ENCODE assay signal across 8 cellular contexts in genomic region chr5:139262414-139263139, GRCh38. TPM values are rescaled to one million over a fixed set of nuclear protein-coding genes. Genes with fewer than 3 reads are reported as not detected.
DNase-seq lines count a peak whose midpoint lies in the region; ATAC-seq and TF ChIP-seq lines count a peak whose summit lies in the region.

No MANE protein-coding gene starts in this region.

- peak overlapping the region; percentile 64 for H3K4me2 ChIP-seq in Loucy (ENCODE audit: low read depth, low read length, poor library complexity, severe bottlenecking)
- H3K4me2 ChIP-seq in neuronal stem cell (ENCODE audit: insufficient read depth, low read length, poor library complexity, severe bottlenecking), result no peak overlapping the region

- CTCF ChIA-PET in Caco-2 (lab: Charles Lee), result interaction anchor here (0.6 to 1.5 kb wide), 9 partner anchors 34 to 683 kb away, joined by 3 to 7 read pairs (median 4); partner anchors contain the start of gene SIL1

- no CpG with 5 or more reads among the region's 9 CpGs for WGBS in neuronal stem cell (ENCODE audit: extremely low coverage in 2 of 2, insufficient read length in 2 of 2, insufficient replicate concordance in 1 of 2), 2 donors
- WGBS in testis, 2 donors, result 30 to 45% methylated on average over 9 of the region's 9 CpGs

- H3K27ac ChIP-seq in RWPE2 (ENCODE audit: poor library complexity, severe bottlenecking) (no peak overlapping the region), neuronal stem cell (replicated peaks; ENCODE audit: low read length) (no peak overlapping the region), testis (no peak overlapping the region)

- H2AFZ ChIP-seq in Loucy (ENCODE audit: low read length) (peak overlapping the region; percentile 36; the same call in 1 of the 2 replicates), neuronal stem cell (ENCODE audit: low read length) (peak overlapping the region; percentile 82)

- H3K9me3 ChIP-seq in Caco-2 (no peaks in the 10 kb centered on the region), Loucy (ENCODE audit: insufficient read depth, low read depth, low read length) (no peaks in the 10 kb centered on the region), RWPE2 (ENCODE audit: severe bottlenecking) (no peaks in the 10 kb centered on the region), neuronal stem cell (replicated peaks in 1 of 2; ENCODE audit: control insufficient read depth in 2 of 2, insufficient read depth in 1 of 2, low read depth in 1 of 2, low read length in 2 of 2) (no peaks in the 10 kb centered on the region), testis (no peaks in the 10 kb centered on the region)

- H3K36me3 ChIP-seq in Caco-2 (ENCODE audit: control insufficient read depth, insufficient read depth, low read length), result no peaks in the 10 kb centered on the region
- no peaks in the 10 kb centered on the region for H3K36me3 ChIP-seq in Loucy (ENCODE audit: insufficient read depth, low read length)
- no peaks in the 10 kb centered on the region for H3K36me3 ChIP-seq in RWPE2 (ENCODE audit: low read depth)
- no peaks in the 10 kb centered on the region for H3K36me3 ChIP-seq in neuronal stem cell (replicated peaks in 1 of 2; ENCODE audit: control insufficient read depth in 2 of 2, insufficient read depth in 2 of 2, low read length in 2 of 2)
- H3K36me3 ChIP-seq in testis (ENCODE audit: low read depth, missing control alignments), result no peaks in the 10 kb centered on the region

- no peak overlapping the region for H3K4ac ChIP-seq in neuronal stem cell (ENCODE audit: low read length)

- H4K20me1 ChIP-seq in Loucy (ENCODE audit: insufficient read depth, low read length, poor library complexity, severe bottlenecking), result no peaks in the 10 kb centered on the region

- no peak overlapping the region for H4K91ac ChIP-seq in neuronal stem cell (ENCODE audit: low read depth, low read length, poor library complexity)

- no peak overlapping the region for H3K18ac ChIP-seq in neuronal stem cell (ENCODE audit: low read length)

- no peaks in the 10 kb centered on the region for H3K9me3 Mint-ChIP-seq in Caco-2 (ENCODE audit: unreplicated experiment)

- no peaks in the 10 kb centered on the region for H3K79me1 ChIP-seq in neuronal stem cell (ENCODE audit: low read depth, low read length)

- H3K27me3 ChIP-seq in Caco-2 (replicated peaks; ENCODE audit: control insufficient read depth, insufficient read depth, low read length) (no peaks in the 10 kb centered on the region), Loucy (ENCODE audit: insufficient read depth, low read length, poor library complexity, severe bottlenecking) (no peaks in the 10 kb centered on the region), RWPE2 (ENCODE audit: insufficient read depth, poor library complexity, severe bottlenecking) (no peaks in the 10 kb centered on the region), neuronal stem cell (ENCODE audit: control insufficient read depth in 3 of 3, insufficient read depth in 3 of 3, low read depth in 1 of 3, low read length in 3 of 3) (peaks cover 0 to 4% (median 0%) of the 10 kb centered on the region in 3 experiments), testis (no peaks in the 10 kb centered on the region)

- BruUV-seq in Caco-2 (replicated peaks; lab: Mats Ljungman, UMichigan), result no TSS peak

- peaks cover 13% of the 10 kb centered on the region for H3K4me1 Mint-ChIP-seq in Caco-2 (ENCODE audit: low read depth, unreplicated experiment)

- no peak overlapping the region for H2BK12ac ChIP-seq in neuronal stem cell (ENCODE audit: low read length)

- TF ChIP-seq POLR2A in testis (IDR thresholded peaks at IDR 0.05), result no peak

- H2AK5ac ChIP-seq in neuronal stem cell (ENCODE audit: low read depth, low read length), result no peak overlapping the region

- peaks cover 3% of the 10 kb centered on the region; the same call in 1 of the 2 replicates for H3F3A ChIP-seq in Loucy (ENCODE audit: low read depth)

- no peak overlapping the region for H2BK15ac ChIP-seq in neuronal stem cell (ENCODE audit: low read length)

- no peak overlapping the region for H3K27ac Mint-ChIP-seq in Caco-2 (ENCODE audit: unreplicated experiment)

- no peaks in the 10 kb centered on the region for H3K27me3 Mint-ChIP-seq in Caco-2 (ENCODE audit: insufficient read depth, unreplicated experiment)

- no peaks in the 10 kb centered on the region for H3K79me2 ChIP-seq in Loucy (ENCODE audit: insufficient read depth, low read length)

- DNase-seq in Caco-2 (peak; percentile 88 to 90), RWPE2 (ENCODE audit: low spot score) (peak; percentile 81), foreskin fibroblast (peak; percentile 85 to 96), neuronal stem cell (ENCODE audit: low spot score) (peak; percentile 67), testis (peak; percentile 93)
- peak; percentile 33 for DNase-seq in activated T-helper 9 cell treated with anti-CD3 and anti-CD28 coated beads, Interleukin-2, amount 50 U/mL, for 16 hours (ENCODE audit: low read depth)

- peak overlapping the region; percentile 67 for H3K9ac ChIP-seq in Loucy (ENCODE audit: low read depth, low read length, poor library complexity, severe bottlenecking)
- no peak overlapping the region for H3K9ac ChIP-seq in neuronal stem cell (ENCODE audit: low read depth, low read length, poor library complexity)

- no peaks in the 10 kb centered on the region for H3K36me3 Mint-ChIP-seq in Caco-2 (ENCODE audit: insufficient read depth, unreplicated experiment)

- no peak overlapping the region for H2BK120ac ChIP-seq in neuronal stem cell (ENCODE audit: low read depth, low read length)

- H3K9me2 ChIP-seq in Loucy (replicated peaks; ENCODE audit: low read depth, low read length), result no peaks in the 10 kb centered on the region

- no peak overlapping the region for H3K23ac ChIP-seq in neuronal stem cell (ENCODE audit: low read depth, low read length, poor library complexity)

- intact Hi-C loops in Caco-2 (cut with micrococcal nuclease; ENCODE audit: unreplicated experiment), result loop anchor here (1.0 to 10.0 kb wide), 8 partner anchors 171 to 683 kb away; no protein-coding TSS in a partner anchor
- intact Hi-C loops in testis (cut with DNase I; ENCODE audit: low total_unique reads), result no loop called here

- ATAC-seq in GM21619 (IDR thresholded peaks at IDR 0.05; ENCODE audit: unreplicated experiment) (peak; percentile 94), RWPE2 (ENCODE audit: low read depth) (peak; percentile 100)

- no peak overlapping the region for H3K4me3 ChIP-seq in Caco-2 (ENCODE audit: low read depth, low read length)
- H3K4me3 ChIP-seq in Loucy (ENCODE audit: low read length, poor library complexity, severe bottlenecking), result peak overlapping the region; percentile 32
- H3K4me3 ChIP-seq in RWPE2 (ENCODE audit: severe bottlenecking), result no peak overlapping the region
- H3K4me3 ChIP-seq in foreskin fibroblast (ENCODE audit: low read depth in 1 of 2, low read length in 2 of 2), result no peak overlapping the region
- H3K4me3 ChIP-seq in neuronal stem cell (ENCODE audit: low read length in 2 of 2), result no peak overlapping the region
- no peak overlapping the region for H3K4me3 ChIP-seq in testis

- POLR2A ChIA-PET in Caco-2 (lab: Charles Lee), result interaction anchor here (0.5 to 0.6 kb wide), 2 partner anchors 80 to 798 kb away, joined by 3 to 6 read pairs; partner anchors contain the start of gene EGR1

- H2BK5ac ChIP-seq in neuronal stem cell (ENCODE audit: low read length), result no peak overlapping the region

- H3K14ac ChIP-seq in neuronal stem cell (ENCODE audit: low read length), result no peak overlapping the region

- peak; percentile 75 to 93 for TF ChIP-seq CTCF in Caco-2 (IDR thresholded peaks at IDR 0.05; ENCODE audit: insufficient read depth in 1 of 2, low read depth in 1 of 2, low read length in 1 of 2, severe bottlenecking in 1 of 2, unreplicated experiment in 1 of 2)
- peak; percentile 92 for TF ChIP-seq CTCF in Loucy (conservative IDR thresholded peaks at IDR 0.05; ENCODE audit: low read length)
- TF ChIP-seq CTCF in RWPE2 (IDR thresholded peaks at IDR 0.05; ENCODE audit: poor library complexity, severe bottlenecking), result peak; percentile 99
- TF ChIP-seq CTCF in foreskin fibroblast (IDR thresholded peaks at IDR 0.05; ENCODE audit: low read depth, low read length), result peak; percentile 90
- peak; percentile 72 to 81 (median 73) for TF ChIP-seq CTCF in testis (IDR thresholded peaks at IDR 0.05)

- no peak overlapping the region for H3K4me3 Mint-ChIP-seq in Caco-2 (ENCODE audit: unreplicated experiment)

- H3K4me1 ChIP-seq in Caco-2, result peaks cover 12% of the 10 kb centered on the region; the same call in 1 of the 2 replicates
- peaks cover 29% of the 10 kb centered on the region for H3K4me1 ChIP-seq in Loucy (ENCODE audit: insufficient read depth, low read length, poor library complexity, severe bottlenecking)
- no peaks in the 10 kb centered on the region for H3K4me1 ChIP-seq in RWPE2 (ENCODE audit: insufficient read depth, poor library complexity, severe bottlenecking)
- H3K4me1 ChIP-seq in neuronal stem cell (ENCODE audit: control insufficient read depth in 2 of 2, insufficient read depth in 1 of 2, low read depth in 1 of 2, low read length in 2 of 2), result peaks cover 0 to 2% of the 10 kb centered on the region in 2 donors
- peaks cover 8% of the 10 kb centered on the region for H3K4me1 ChIP-seq in testis

- no peak overlapping the region for H4K8ac ChIP-seq in neuronal stem cell (ENCODE audit: low read depth, low read length)

RNA-seq across cellular contexts. Expression of gene MATR3, which starts 31.0 kb away (rescaled TPM):
- 194 and 200 TPM in 2 replicates for total RNA-seq in Caco-2 (2022)
- polyA plus RNA-seq in neuronal stem cell (2013, experiment 1 of 2), result 252 TPM
- polyA plus RNA-seq in neuronal stem cell (2013, experiment 2 of 2), result 246 TPM
- 100 to 1,000 TPM; 243 to 248 TPM for total RNA-seq in testis
- 174 TPM for polyA plus RNA-seq in testis (ENCODE audit: insufficient read depth, low read depth, low replicate concordance)

Comparison
In these comparisons a context has a peak if more than half of its experiments do, and no peak if none do; other contexts are left out.
1. DNase-seq: peak in every context shown above with its lines; median percentile 93 in testis; 90 in foreskin fibroblast; 89 in Caco-2; 81 in RWPE2; 67 in neuronal stem cell; 33 in activated T-helper 9 cell treated with anti-CD3 and anti-CD28 coated beads, Interleukin-2, amount 50 U/mL, for 16 hours.